ENCODE assay signal across 13 cellular contexts in the genomic region with DNA sequence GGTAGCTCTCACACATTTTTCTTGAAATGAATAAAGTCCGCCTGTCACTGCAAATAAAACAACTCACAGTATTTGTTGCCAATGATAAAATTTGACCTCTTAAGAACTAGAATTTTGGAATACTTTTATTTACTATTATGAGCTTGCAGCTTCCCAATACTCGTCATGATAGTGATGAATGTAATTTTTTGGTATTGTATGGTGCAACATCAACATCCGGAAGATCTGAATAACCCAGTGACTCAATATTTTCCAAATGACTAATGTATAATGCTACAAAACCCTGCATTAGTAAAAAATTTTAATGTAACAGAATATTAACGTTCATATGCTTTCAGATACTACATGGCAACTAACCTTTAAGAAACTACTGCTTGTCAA.
DNase-seq lines count a peak whose midpoint lies in the region; ATAC-seq, FAIRE-seq and TF ChIP-seq lines count a peak whose summit lies in the region.
"Had no signal": no experiment of that assay in that cellular context is flagged by ENCODE, and none has a peak within 500 bp of the region (broad histone marks: within the 10 kb centered on the region; RNA-seq: fewer than 3 reads in every experiment).

No MANE protein-coding gene starts in this region.

- ATAC-seq in RWPE2 (ENCODE audit: low read depth) (peak; percentile 20), pancreas (no peak)

- no peak for TF ChIP-seq CTCF in RWPE2 (IDR thresholded peaks at IDR 0.05; ENCODE audit: poor library complexity, severe bottlenecking)
- TF ChIP-seq CTCF in type B pancreatic cell (conservative IDR thresholded peaks at IDR 0.05), result no peak
- no peak for TF ChIP-seq CTCF in pancreas (IDR thresholded peaks at IDR 0.05)
- TF ChIP-seq CTCF in BE2C (IDR thresholded peaks at IDR 0.05; ENCODE audit: low read depth, low read length), result no peak

- H3K36me3 Mint-ChIP-seq in type B pancreatic cell, result peaks cover 29% of the 10 kb centered on the region

- H3K4me1 Mint-ChIP-seq in type B pancreatic cell (ENCODE audit: unreplicated experiment), result peaks cover 51% of the 10 kb centered on the region

- peak overlapping the region; percentile 100 for H3K27ac ChIP-seq in RWPE2 (ENCODE audit: poor library complexity, severe bottlenecking)
- no peak overlapping the region for H3K27ac ChIP-seq in pancreas
- H3K27ac ChIP-seq: VCaP had no signal

- H3K27ac Mint-ChIP-seq in type B pancreatic cell, result peak overlapping the region; percentile 39
- H3K27ac Mint-ChIP-seq: nephron progenitor cell had no signal

- H3K4me3 Mint-ChIP-seq in type B pancreatic cell, result no peak overlapping the region
- H3K4me3 Mint-ChIP-seq: nephron progenitor cell had no signal

- H3K4me1 ChIP-seq in RWPE2 (ENCODE audit: insufficient read depth, poor library complexity, severe bottlenecking) (peaks cover 75% of the 10 kb centered on the region), pancreas (no peaks in the 10 kb centered on the region), BE2C (no peaks in the 10 kb centered on the region)

- H3K4me3 ChIP-seq in RWPE2 (ENCODE audit: severe bottlenecking) (peak overlapping the region; percentile 19), pancreas (no peak overlapping the region), BE2C (ENCODE audit: low read depth, low read length) (no peak overlapping the region)

- H3K27me3 Mint-ChIP-seq in type B pancreatic cell, result no peaks in the 10 kb centered on the region

- intact Hi-C loops in pancreas (cut with DNase I), result no loop called here

- H3K36me3 ChIP-seq in RWPE2 (ENCODE audit: low read depth), result peaks cover 27% of the 10 kb centered on the region
- no peaks in the 10 kb centered on the region for H3K36me3 ChIP-seq in pancreas
- H3K36me3 ChIP-seq in BE2C, result no peaks in the 10 kb centered on the region

- H3K9me3 ChIP-seq in RWPE2 (ENCODE audit: severe bottlenecking) (no peaks in the 10 kb centered on the region), pancreas (no peaks in the 10 kb centered on the region), BE2C (no peaks in the 10 kb centered on the region)

- WGBS in pancreas, 2 donors, result 68 to 76% methylated on average over 4 of the region's 4 CpGs

- no peak for FAIRE-seq in pancreas (lab: Jason Lieb, UNC)

- H3K9me3 Mint-ChIP-seq in type B pancreatic cell, result no peaks in the 10 kb centered on the region
- H3K9me3 Mint-ChIP-seq: nephron progenitor cell had no signal

- peak; percentile 96 for DNase-seq in HCEC 1CT
- DNase-seq in RWPE2 (ENCODE audit: low spot score), result no peak
- peak; percentile 87 for DNase-seq in fibroblast of gingiva (ENCODE audit: low read depth)
- DNase-seq in type B pancreatic cell (ENCODE audit: extremely low spot score, unreplicated experiment), result no peak
- DNase-seq in pancreas, result no peak
- DNase-seq in BE2C, result no peak
- no peak for DNase-seq in islet precursor cell
- DNase-seq: activated T-cell treated with anti-CD3 and anti-CD28 coated beads for 4 hours, DMS79, kidney glomerular epithelial cell, NCI-H1694 treated with DMSO at 0.1 percent for 48 hours, nephron progenitor cell had no signal

- H3K27me3 ChIP-seq in RWPE2 (ENCODE audit: insufficient read depth, poor library complexity, severe bottlenecking) (no peaks in the 10 kb centered on the region), pancreas (no peaks in the 10 kb centered on the region), BE2C (peaks cover 18% of the 10 kb centered on the region)

Comparison
In these comparisons a context has a peak if more than half of its experiments do, and no peak if none do; other contexts are left out.
1. DNase-seq: peak in HCEC 1CT (single experiment) and fibroblast of gingiva (single experiment); none in RWPE2 (single experiment), type B pancreatic cell (single experiment), pancreas (0 of 6), BE2C (single experiment) and islet precursor cell (single experiment).